Comparison of ENCODE assay signal across 8 cellular contexts in genomic region chr15:74539521-74539920, GRCh38. TPM values are rescaled to one million over a fixed set of nuclear protein-coding genes. Genes with fewer than 3 reads are reported as not detected.
DNase-seq lines count a peak whose midpoint lies in the region; ATAC-seq, FAIRE-seq and TF ChIP-seq lines count a peak whose summit lies in the region.
"Not testable (repeated sequence)": the region's sequence is repeated elsewhere in the genome, so short reads cannot be mapped to it uniquely, and the experiment has no call there.

No MANE protein-coding gene starts in this region.

- H3K27ac ChIP-seq in A549: not testable (repeated sequence)
- peak overlapping the region; percentile 92 for H3K27ac ChIP-seq in KOPT-K1 (ENCODE audit: low read depth, low read length, poor library complexity, severe bottlenecking)
- peak overlapping the region; percentile 77 for H3K27ac ChIP-seq in RWPE2 (ENCODE audit: poor library complexity, severe bottlenecking)
- H3K27ac ChIP-seq in GM12878 (ENCODE audit: control insufficient read depth, insufficient read depth): 0 out of 2 replicates have a peak overlapping the region, but pooled peaks have one; percentile 76
- H3K27ac ChIP-seq in hepatocyte: peak overlapping the region; percentile 75

- H3K36me3 ChIP-seq in KOPT-K1 (ENCODE audit: insufficient read depth, low read length); RWPE2 (ENCODE audit: low read depth); GM12878 (ENCODE audit: control insufficient read depth in 2 of 2, insufficient read depth in 2 of 2, low read length in 1 of 2); hepatocyte (replicated peaks; ENCODE audit: insufficient read depth, low read depth); neuron (ENCODE audit: insufficient read depth, low read length): not testable (repeated sequence)

- H3K9me2 ChIP-seq in hepatocyte (replicated peaks; ENCODE audit: insufficient read depth): not testable (repeated sequence)

- not testable (repeated sequence) for H2AFZ ChIP-seq in GM12878 (ENCODE audit: control insufficient read depth, low read depth, low read length); hepatocyte; neuron (ENCODE audit: low read depth, low read length)

- H3K4me3 ChIP-seq in A549: peak overlapping the region; percentile 74; the same call in 2 of the 3 replicates
- peak overlapping the region; percentile 94; the same call in 1 of the 2 replicates for H3K4me3 ChIP-seq in GM08714 (ENCODE audit: low read length)
- H3K4me3 ChIP-seq in RWPE2 (ENCODE audit: severe bottlenecking); hepatocyte: not testable (repeated sequence)
- H3K4me3 ChIP-seq in GM12878: peak overlapping the region; percentile 99
- peak overlapping the region; percentile 77 for H3K4me3 ChIP-seq in neuron (ENCODE audit: low read length)

- POLR2A ChIA-PET in A549 (lab: Yijun Ruan, JAX): not testable (repeated sequence)
- POLR2A ChIA-PET in activated CD8-positive, alpha-beta T cell treated with anti-CD3 and anti-CD28 coated beads, Interleukin-2, amount 10 ng/mL, durations not matched to agents 7 days and 5 days (lab: Charles Lee): interaction anchor here (1.2 to 3.0 kb wide), 7 partner anchors 9 to 912 kb away, joined by 4 to 38 read pairs (median 5); partner anchors contain the start of genes CLK3, CSK, SIN3A and UBL7
- POLR2A ChIA-PET in GM12878 (lab: Charles Lee): interaction anchor here (0.9 to 1.5 kb wide), 4 partner anchors 9 to 72 kb away, joined by 4 to 5 read pairs (median 4); no protein-coding TSS in a partner anchor

- H3K4me2 ChIP-seq in A549: peak overlapping the region; percentile 93
- H3K4me2 ChIP-seq in GM12878 (ENCODE audit: control insufficient read depth, insufficient read depth): peak overlapping the region; percentile 86
- H3K4me2 ChIP-seq in hepatocyte: peak overlapping the region; percentile 88

- not testable (repeated sequence) for TF ChIP-seq POLR2A in A549 (IDR thresholded peaks at IDR 0.05; ENCODE audit: low read length); GM12878 (IDR thresholded peaks at IDR 0.05; ENCODE audit: low read depth, low read length)

- not testable (repeated sequence) for BruUV-seq in GM12878 (replicated peaks; lab: Mats Ljungman, UMichigan)

- H4K20me1 ChIP-seq in GM12878 (ENCODE audit: control insufficient read depth, insufficient read depth): not testable (repeated sequence)
- H4K20me1 ChIP-seq in hepatocyte (ENCODE audit: insufficient read depth, poor library complexity, severe bottlenecking): peaks cover 17% of the 10 kb centered on the region

- not testable (repeated sequence) for DNase-seq in A549 (ENCODE audit: low read depth in 1 of 2, low spot score in 1 of 2); RWPE2 (ENCODE audit: low spot score); activated CD8-positive, alpha-beta T cell treated with anti-CD3 and anti-CD28 coated beads, Interleukin-2, amount 10 ng/mL, durations not matched to agents 7 days and 5 days; GM12878 (ENCODE audit: low read depth, low spot score); hepatocyte (ENCODE audit: low spot score)

- RAD21 ChIA-PET in GM12878 (lab: Charles Lee; ENCODE audit: unreplicated experiment): interaction anchor here (0.6 to 2.2 kb wide), 5 partner anchors 11 to 76 kb away, joined by 3 to 8 read pairs (median 5); partner anchors contain the start of gene CLK3

- intact Hi-C loops in GM12878 (cut with micrococcal nuclease; ENCODE audit: unreplicated experiment): not testable (repeated sequence)

- H3K79me2 ChIP-seq in GM12878 (ENCODE audit: control insufficient read depth, insufficient read depth, low read length) (peaks cover 47% of the 10 kb centered on the region), hepatocyte (peaks cover 35% of the 10 kb centered on the region)

- SMC1A ChIA-PET in GM12878 (lab: Charles Lee; ENCODE audit: uncharacterized antibody, unreplicated experiment): interaction anchor here (1.0 to 2.3 kb wide), 5 partner anchors 9 to 100 kb away, joined by 3 to 10 read pairs (median 5); no protein-coding TSS in a partner anchor

- peaks cover 54% of the 10 kb centered on the region for H3K4me1 Mint-ChIP-seq in activated CD8-positive, alpha-beta T cell treated with anti-CD3 and anti-CD28 coated beads, Interleukin-2, amount 10 ng/mL, durations not matched to agents 7 days and 5 days (ENCODE audit: low read depth)

- TF ChIP-seq CTCF in A549 (IDR thresholded peaks at IDR 0.05); RWPE2 (IDR thresholded peaks at IDR 0.05; ENCODE audit: poor library complexity, severe bottlenecking); GM12878 (IDR thresholded peaks at IDR 0.05 in 2 of 3, conservative IDR thresholded peaks at IDR 0.05 in 1 of 3; ENCODE audit: control insufficient read depth in 2 of 3, extremely low read depth in 1 of 3, insufficient read depth in 1 of 3, low read depth in 3 of 3, low read length in 3 of 3); hepatocyte (IDR thresholded peaks at IDR 0.05; ENCODE audit: poor library complexity): not testable (repeated sequence)

- not testable (repeated sequence) for H3K27me3 Mint-ChIP-seq in activated CD8-positive, alpha-beta T cell treated with anti-CD3 and anti-CD28 coated beads, Interleukin-2, amount 10 ng/mL, durations not matched to agents 7 days and 5 days (ENCODE audit: low read depth)

- not testable (repeated sequence) for H3K9me3 Mint-ChIP-seq in activated CD8-positive, alpha-beta T cell treated with anti-CD3 and anti-CD28 coated beads, Interleukin-2, amount 10 ng/mL, durations not matched to agents 7 days and 5 days (ENCODE audit: insufficient read depth)

- ATAC-seq in A549; RWPE2 (ENCODE audit: low read depth); activated CD8-positive, alpha-beta T cell treated with anti-CD3 and anti-CD28 coated beads, Interleukin-2, amount 10 ng/mL, durations not matched to agents 7 days and 5 days; GM12878: not testable (repeated sequence)

- FAIRE-seq in A549 (lab: Jason Lieb, UNC); GM12878 (lab: Jason Lieb, UNC): not testable (repeated sequence)

- WGBS in A549 (ENCODE audit: missing lambda C conversion rate): 86% methylated on average over 12 of the region's 12 CpGs
- 90% methylated on average over 12 of the region's 12 CpGs for WGBS in GM12878 (ENCODE audit: insufficient coverage, insufficient replicate concordance, low lambda C conversion rate, missing lambda C conversion rate)
- WGBS in hepatocyte (ENCODE audit: low lambda C conversion rate, missing lambda C conversion rate): 93% methylated on average over 12 of the region's 12 CpGs

- in situ Hi-C loops in GM12878 (cut with MboI): not testable (repeated sequence)

- not testable (repeated sequence) for H3K9me3 ChIP-seq in A549; KOPT-K1 (ENCODE audit: insufficient read depth, low read length, poor library complexity, severe bottlenecking); RWPE2 (ENCODE audit: severe bottlenecking); GM12878 (replicated peaks; ENCODE audit: control insufficient read depth, insufficient read depth, low read length); hepatocyte (ENCODE audit: low read depth); neuron (ENCODE audit: low read length)

- not testable (repeated sequence) for H3K27me3 ChIP-seq in RWPE2 (ENCODE audit: insufficient read depth, poor library complexity, severe bottlenecking); GM12878 (replicated peaks in 1 of 2; ENCODE audit: control insufficient read depth in 2 of 2, insufficient read depth in 2 of 2, low read length in 1 of 2); hepatocyte; neuron (ENCODE audit: insufficient read depth, low read length)

- CTCF ChIA-PET in A549 (lab: Yijun Ruan, JAX): not testable (repeated sequence)
- CTCF ChIA-PET in activated CD8-positive, alpha-beta T cell treated with anti-CD3 and anti-CD28 coated beads, Interleukin-2, amount 10 ng/mL, durations not matched to agents 7 days and 5 days (lab: Charles Lee): interaction anchor here (1.1 to 1.9 kb wide), 6 partner anchors 50 to 166 kb away, joined by 3 to 14 read pairs (median 7); partner anchors contain the start of gene CLK3
- CTCF ChIA-PET in GM12878 (lab: Yijun Ruan, JAX): interaction anchor here (0.9 to 1.4 kb wide), 3 partner anchors 13 to 78 kb away, joined by 3 to 4 read pairs (median 3); partner anchors contain the start of gene UBL7

- H3K27ac Mint-ChIP-seq in activated CD8-positive, alpha-beta T cell treated with anti-CD3 and anti-CD28 coated beads, Interleukin-2, amount 10 ng/mL, durations not matched to agents 7 days and 5 days: peak overlapping the region; percentile 78

- H3K4me3 Mint-ChIP-seq in activated CD8-positive, alpha-beta T cell treated with anti-CD3 and anti-CD28 coated beads, Interleukin-2, amount 10 ng/mL, durations not matched to agents 7 days and 5 days: peak overlapping the region; percentile 98

- peaks cover 32% of the 10 kb centered on the region for H3K36me3 Mint-ChIP-seq in activated CD8-positive, alpha-beta T cell treated with anti-CD3 and anti-CD28 coated beads, Interleukin-2, amount 10 ng/mL, durations not matched to agents 7 days and 5 days (ENCODE audit: low read depth)

- not testable (repeated sequence) for TF ChIP-seq EP300 in A549 (IDR thresholded peaks at IDR 0.05); GM12878 (IDR thresholded peaks at IDR 0.05; ENCODE audit: borderline replicate concordance in 1 of 2, control insufficient read depth in 1 of 2, low read depth in 2 of 2, low read length in 2 of 2)

- H3K9ac ChIP-seq in GM12878 (ENCODE audit: control insufficient read depth, insufficient read depth, low read length): peak overlapping the region; percentile 91

- not testable (repeated sequence) for TF ChIP-seq RAD21 in A549 (conservative IDR thresholded peaks at IDR 0.05 in 1 of 2, IDR thresholded peaks at IDR 0.05 in 1 of 2); GM12878 (IDR thresholded peaks at IDR 0.05; ENCODE audit: insufficient read depth, low read depth, low read length)

- H3K4me1 ChIP-seq in A549: peaks cover 13% of the 10 kb centered on the region; the same call in 2 of the 3 replicates
- peaks cover 30% of the 10 kb centered on the region for H3K4me1 ChIP-seq in RWPE2 (ENCODE audit: insufficient read depth, poor library complexity, severe bottlenecking)
- not testable (repeated sequence) for H3K4me1 ChIP-seq in GM12878 (ENCODE audit: control insufficient read depth, insufficient read depth, low read length)
- H3K4me1 ChIP-seq in hepatocyte (ENCODE audit: insufficient read depth): peaks cover 12% of the 10 kb centered on the region
- peaks cover 16% of the 10 kb centered on the region for H3K4me1 ChIP-seq in neuron (ENCODE audit: insufficient read depth, low read length)

RNA-seq across cellular contexts. Expression of gene ARID3B, which starts 1.5 kb away (rescaled TPM):
- polyA plus RNA-seq in A549 (2011; rRNA removed): 2.3 and 2.5 TPM in 2 replicates
- 2.9 and 3.5 TPM in 2 replicates for polyA plus RNA-seq in A549 (2012; cell fraction: cytosol; rRNA removed)
- 9.9 and 11.5 TPM in 2 replicates for polyA plus RNA-seq in A549 (2012; cell fraction: nucleus; rRNA removed)
- polyA plus RNA-seq in A549 (2017; fragmentation: RNase III; extraction: RNeasy Plus Mini Kit Qiagen cat#74134 plus additional on column Dnase treatment): 2.1 to 2.6 TPM (median 2.3 TPM) in 3 replicates
- 5.6 and 5.9 TPM in 2 replicates for polyA minus RNA-seq in A549 (2011; rRNA and poly(A)+ RNA removed)
- total RNA-seq in activated CD8-positive, alpha-beta T cell treated with anti-CD3 and anti-CD28 coated beads, Interleukin-2, amount 10 ng/mL, durations not matched to agents 7 days and 5 days: 10 to 100 TPM; 39.8 to 40.1 TPM
- total RNA-seq in GM12878 (2013; cell fraction: nucleolus; rRNA removed): 84.5 and 96.1 TPM in 2 replicates
- 16.0 and 18.6 TPM in 2 replicates for total RNA-seq in GM12878 (2014; rRNA removed)
- total RNA-seq in GM12878 (2014; rRNA removed; fragmentation: Illumina TruSeq; extraction: Trizol): 14.6 and 15.0 TPM in 2 replicates
- total RNA-seq in GM12878 (2021): 29.3 and 32.8 TPM in 2 replicates
- polyA plus RNA-seq in GM12878 (2011; ENCODE audit: low read depth): 10.9 TPM
- 13.5 and 25.2 TPM in 2 replicates for polyA plus RNA-seq in GM12878 (2011; rRNA removed)
- polyA plus RNA-seq in GM12878 (2011; cell fraction: cytosol; rRNA removed): 25.6 and 29.9 TPM in 2 replicates
- polyA plus RNA-seq in GM12878 (2011; cell fraction: nucleus; rRNA removed): 63.4 and 63.6 TPM in 2 replicates
- 19.4 and 25.4 TPM in 2 replicates for polyA plus RNA-seq in GM12878 (2012)
- polyA plus RNA-seq in GM12878 (2014; fragmentation: Illumina TruSeq; extraction: Trizol): 20.1 and 22.7 TPM in 2 replicates
- polyA plus RNA-seq in GM12878 (2014; fragmentation: Nextera tagmentation; extraction: Ambion mirVana): 1 to 10 TPM; 1.1 to 1.8 TPM
- 33.4 and 38.7 TPM in 2 replicates for polyA plus RNA-seq in GM12878 (2014; rRNA removed)
- polyA plus RNA-seq in GM12878 (2016; fragmentation: Nextera tagmentation; extraction: Ambion mirVana): 10 to 100 TPM; 33.0 to 33.4 TPM
- polyA minus RNA-seq in GM12878 (2011; rRNA and poly(A)+ RNA removed): 24.9 and 41.5 TPM in 2 replicates
- polyA minus RNA-seq in GM12878 (2011; cell fraction: cytosol; rRNA and poly(A)+ RNA removed): 11.7 and 12.0 TPM in 2 replicates
- 21.8 and 35.0 TPM in 2 replicates for polyA minus RNA-seq in GM12878 (2011; cell fraction: nucleus; rRNA and poly(A)+ RNA removed)
- 13.2 and 19.7 TPM in 2 replicates for total RNA-seq in hepatocyte
- polyA plus RNA-seq in hepatocyte: 15.7 and 19.8 TPM in 2 replicates
